ENCODE assay signal across 10 cellular contexts in genomic region chr1:245516178-245516829, GRCh38.
DNase-seq lines count a peak whose midpoint lies in the region; ATAC-seq and TF ChIP-seq lines count a peak whose summit lies in the region.
"Had no signal": no experiment of that assay in that cellular context is flagged by ENCODE, and none has a peak within 500 bp of the region (broad histone marks: within the 10 kb centered on the region; RNA-seq: fewer than 3 reads in every experiment).

No MANE protein-coding gene starts in this region.

- no peaks in the 10 kb centered on the region for H3K9me3 ChIP-seq in thyroid gland

- TF ChIP-seq POLR2A in thyroid gland (IDR thresholded peaks at IDR 0.05), result no peak

- WGBS in thyroid gland, 2 donors, result 78 to 91% methylated on average over 15 of the region's 15 CpGs

- no peak overlapping the region for H3K27ac Mint-ChIP-seq in glutamatergic neuron (ENCODE audit: unreplicated experiment)
- H3K27ac Mint-ChIP-seq: activated naive CD4-positive, alpha-beta T cell treated with anti-CD3 and anti-CD28 coated beads, Interleukin-2, amount 50 U/mL, for 24 hours had no signal

- no peak for ATAC-seq in HG02588 (IDR thresholded peaks at IDR 0.05; ENCODE audit: unreplicated experiment)

- peaks cover 0 to 3% of the 10 kb centered on the region in 2 donors for H3K4me1 ChIP-seq in thyroid gland

- H3K4me1 Mint-ChIP-seq in glutamatergic neuron (ENCODE audit: low read depth, unreplicated experiment), result peaks cover 8% of the 10 kb centered on the region
- H3K4me1 Mint-ChIP-seq: activated naive CD4-positive, alpha-beta T cell treated with anti-CD3 and anti-CD28 coated beads, Interleukin-2, amount 50 U/mL, for 24 hours had no signal

- no peaks in the 10 kb centered on the region for H3K27me3 Mint-ChIP-seq in glutamatergic neuron (ENCODE audit: unreplicated experiment)

- H3K36me3 Mint-ChIP-seq in glutamatergic neuron (ENCODE audit: unreplicated experiment), result no peaks in the 10 kb centered on the region
- H3K36me3 Mint-ChIP-seq: activated naive CD4-positive, alpha-beta T cell treated with anti-CD3 and anti-CD28 coated beads, Interleukin-2, amount 50 U/mL, for 24 hours had no signal

- H3K27ac ChIP-seq in thyroid gland, result no peak overlapping the region

- no peak overlapping the region for H3K4me3 ChIP-seq in thyroid gland (replicated peaks in 1 of 3)

- intact Hi-C loops in cardiac septum (cut with DNase I), result no loop called here
- intact Hi-C loops in thyroid gland (cut with DNase I), result no loop called here

- H3K9me3 Mint-ChIP-seq in glutamatergic neuron (ENCODE audit: unreplicated experiment), result peaks cover 3% of the 10 kb centered on the region
- H3K9me3 Mint-ChIP-seq: activated naive CD4-positive, alpha-beta T cell treated with anti-CD3 and anti-CD28 coated beads, Interleukin-2, amount 50 U/mL, for 24 hours had no signal

- peak; percentile 2 for DNase-seq in ELR (ENCODE audit: low read depth)
- peak; percentile 22 for DNase-seq in LHCN-M2 (ENCODE audit: low read depth)
- peak; percentile 64 for DNase-seq in RPMI7951 (ENCODE audit: low read depth)
- no peak for DNase-seq in glutamatergic neuron
- no peak for DNase-seq in occipital lobe (lab: John Stamatoyannopoulos, UW)
- no peak for DNase-seq in cardiac septum (ENCODE audit: low spot score)
- no peak for DNase-seq in thyroid gland
- DNase-seq: NCI-H2081 treated with DMSO at 0.1 percent for 48 hours had no signal

- H3K27me3 ChIP-seq in thyroid gland, result no peaks in the 10 kb centered on the region

- TF ChIP-seq CTCF in glutamatergic neuron (IDR thresholded peaks at IDR 0.05; ENCODE audit: partially characterized antibody, unreplicated experiment), result peak; percentile 10
- TF ChIP-seq CTCF in thyroid gland (IDR thresholded peaks at IDR 0.05), result no peak

- H3K36me3 ChIP-seq in thyroid gland, result no peaks in the 10 kb centered on the region

- H3K4me3 Mint-ChIP-seq in glutamatergic neuron (ENCODE audit: unreplicated experiment), result no peak overlapping the region
- H3K4me3 Mint-ChIP-seq: activated naive CD4-positive, alpha-beta T cell treated with anti-CD3 and anti-CD28 coated beads, Interleukin-2, amount 50 U/mL, for 24 hours had no signal

Comparison
In these comparisons a context has a peak if more than half of its experiments do, and no peak if none do; other contexts are left out.
1. DNase-seq: peak in ELR (single experiment), LHCN-M2 (single experiment) and RPMI7951 (single experiment); none in glutamatergic neuron (single experiment), occipital lobe (single experiment), cardiac septum (single experiment) and thyroid gland (0 of 2).